12 cellular contexts compared by ENCODE assay signal in genomic region chr4:17173300-17173699, GRCh38.
DNase-seq lines count a peak whose midpoint lies in the region; ATAC-seq and TF ChIP-seq lines count a peak whose summit lies in the region.
"Had no signal": no experiment of that assay in that cellular context is flagged by ENCODE, and none has a peak within 500 bp of the region (broad histone marks: within the 10 kb centered on the region; RNA-seq: fewer than 3 reads in every experiment).

No MANE protein-coding gene starts in this region.

- H3K36me3 Mint-ChIP-seq in activated CD8-positive, alpha-beta memory T cell treated with anti-CD3 and anti-CD28 coated beads, Interleukin-2, amount 10 ng/mL, durations not matched to agents 7 days and 5 days, result no peaks in the 10 kb centered on the region

- peak overlapping the region; percentile 10; the same call in 1 of the 2 replicates for H2BK120ac ChIP-seq in IMR-90 (ENCODE audit: low read depth, low read length)

- H3K9ac ChIP-seq in IMR-90 (ENCODE audit: low read depth, low read length), result no peak overlapping the region

- H2AK5ac ChIP-seq in IMR-90 (ENCODE audit: low read depth, low read length), result peak overlapping the region; percentile 27

- CTCF ChIA-PET in IMR-90 (lab: Yijun Ruan, JAX), result interaction anchor here (0.6 to 1.0 kb wide), 2 partner anchors 12 to 14 kb away, joined by 3 read pairs; no protein-coding TSS in a partner anchor
- CTCF ChIA-PET in activated CD8-positive, alpha-beta memory T cell treated with anti-CD3 and anti-CD28 coated beads, Interleukin-2, amount 10 ng/mL, durations not matched to agents 7 days and 5 days (lab: Charles Lee), result interaction anchor here (0.8 kb wide), 1 partner anchor 9 kb away, joined by 3 read pairs; no protein-coding TSS in a partner anchor

- H2BK5ac ChIP-seq in IMR-90 (ENCODE audit: low read depth, low read length, poor library complexity, severe bottlenecking), result no peak overlapping the region

- H3K36me3 ChIP-seq in IMR-90 (ENCODE audit: control insufficient read depth, insufficient read depth, low read length), result no peaks in the 10 kb centered on the region

- H4K91ac ChIP-seq in IMR-90 (ENCODE audit: insufficient read depth, low read depth, low read length), result no peak overlapping the region

- peak overlapping the region in 1 of 2 experiments; percentile 9; a peak in 1 of 4 replicates for H4K8ac ChIP-seq in IMR-90 (ENCODE audit: low read depth in 2 of 2, low read length in 2 of 2)

- no peak overlapping the region for H3K23ac ChIP-seq in IMR-90 (ENCODE audit: low read depth, low read length)

- H3K27ac ChIP-seq in C4-2B, result no peak overlapping the region
- no peak overlapping the region for H3K27ac ChIP-seq in IMR-90 (ENCODE audit: insufficient read depth, low read length)

- H3K4me3 Mint-ChIP-seq in activated CD8-positive, alpha-beta memory T cell treated with anti-CD3 and anti-CD28 coated beads, Interleukin-2, amount 10 ng/mL, durations not matched to agents 7 days and 5 days, result no peak overlapping the region
- H3K4me3 Mint-ChIP-seq: nephron had no signal

- peak overlapping the region; percentile 44; the same call in 1 of the 3 replicates for H2BK15ac ChIP-seq in IMR-90 (ENCODE audit: low read depth, low read length)

- TF ChIP-seq CTCF in C4-2B (conservative IDR thresholded peaks at IDR 0.05) (peak; percentile 38), IMR-90 (conservative IDR thresholded peaks at IDR 0.05; ENCODE audit: low read depth, low read length) (no peak), cardiac fibroblast (IDR thresholded peaks at IDR 0.05; ENCODE audit: low read depth, low read length) (peak; percentile 41)

- no peaks in the 10 kb centered on the region for H3K27me3 ChIP-seq in IMR-90 (ENCODE audit: control insufficient read depth, insufficient read depth, low read length)

- no peaks in the 10 kb centered on the region for H4K20me1 ChIP-seq in IMR-90 (ENCODE audit: insufficient read depth, low read length)

- H3K4ac ChIP-seq in IMR-90 (ENCODE audit: low read depth, low read length), result peak overlapping the region; percentile 32

- no peak for TF ChIP-seq POLR2A in IMR-90 (IDR thresholded peaks at IDR 0.05; ENCODE audit: low read depth, low read length)

- no peak overlapping the region for H3K27ac Mint-ChIP-seq in activated CD8-positive, alpha-beta memory T cell treated with anti-CD3 and anti-CD28 coated beads, Interleukin-2, amount 10 ng/mL, durations not matched to agents 7 days and 5 days
- H3K27ac Mint-ChIP-seq: nephron had no signal

- peak overlapping the region; percentile 68 for H2AFZ ChIP-seq in IMR-90 (replicated peaks; ENCODE audit: low read length, poor library complexity)

- no peak overlapping the region for H4K5ac ChIP-seq in IMR-90 (ENCODE audit: low read depth, low read length)

- intact Hi-C loops in IMR-90 (cut with micrococcal nuclease), result no loop called here

- POLR2A ChIA-PET in IMR-90 (lab: Charles Lee; ENCODE audit: unreplicated experiment), result no interaction called here

- no peak overlapping the region for H3K4me2 ChIP-seq in IMR-90 (ENCODE audit: low read depth, low read length)

- dilution Hi-C loops in IMR-90 (cut with HindIII; ENCODE audit: low sequenced_read_pairs, unreplicated experiment), result no loop called here

- ATAC-seq in IMR-90 (ENCODE audit: low read depth) (no peak), left lobe of liver (peak; percentile 50), HG02798 (IDR thresholded peaks at IDR 0.05; ENCODE audit: poor library complexity, unreplicated experiment) (no peak), GM21360 (IDR thresholded peaks at IDR 0.05; ENCODE audit: unreplicated experiment) (no peak)
- ATAC-seq in activated CD8-positive, alpha-beta memory T cell treated with anti-CD3 and anti-CD28 coated beads, Interleukin-2, amount 10 ng/mL, durations not matched to agents 7 days and 5 days, result no peak

- no peaks in the 10 kb centered on the region for H3K4me1 Mint-ChIP-seq in activated CD8-positive, alpha-beta memory T cell treated with anti-CD3 and anti-CD28 coated beads, Interleukin-2, amount 10 ng/mL, durations not matched to agents 7 days and 5 days

- no peaks in the 10 kb centered on the region for H3K79me1 ChIP-seq in IMR-90 (ENCODE audit: low read depth in 1 of 2, low read length in 2 of 2)

- H3K4me3 ChIP-seq in IMR-90 (ENCODE audit: insufficient read depth, low read depth, low read length), result no peak overlapping the region
- no peak overlapping the region for H3K4me3 ChIP-seq in cardiac fibroblast (replicated peaks in 1 of 2; ENCODE audit: low read depth in 2 of 2, low read length in 2 of 2)

- no CpG with 5 or more reads among the region's 5 CpGs for WGBS in IMR-90 (ENCODE audit: extremely low coverage in 2 of 2, insufficient read length in 1 of 2), 2 experiments

- H3K9me3 ChIP-seq in IMR-90 (ENCODE audit: control insufficient read depth, insufficient read depth, low read length), result no peaks in the 10 kb centered on the region
- H3K9me3 ChIP-seq: Caco-2 had no signal

- H3K18ac ChIP-seq in IMR-90 (ENCODE audit: low read depth, low read length), result no peak overlapping the region

- peaks cover 9% of the 10 kb centered on the region for H3K27me3 Mint-ChIP-seq in activated CD8-positive, alpha-beta memory T cell treated with anti-CD3 and anti-CD28 coated beads, Interleukin-2, amount 10 ng/mL, durations not matched to agents 7 days and 5 days

- BruUV-seq in IMR-90 (replicated peaks; lab: Mats Ljungman, UMichigan), result no TSS peak

- no peaks in the 10 kb centered on the region for H3K9me1 ChIP-seq in IMR-90 (ENCODE audit: insufficient read depth, low read length)

- no peaks in the 10 kb centered on the region for H3K9me3 Mint-ChIP-seq in activated CD8-positive, alpha-beta memory T cell treated with anti-CD3 and anti-CD28 coated beads, Interleukin-2, amount 10 ng/mL, durations not matched to agents 7 days and 5 days (ENCODE audit: low read depth)
- H3K9me3 Mint-ChIP-seq: nephron had no signal

- H3K4me1 ChIP-seq in IMR-90 (ENCODE audit: control insufficient read depth, insufficient read depth, low read length), result peaks cover 5% of the 10 kb centered on the region; the same call in 1 of the 2 replicates
- H3K4me1 ChIP-seq: Caco-2 had no signal

- H3K56ac ChIP-seq in IMR-90 (ENCODE audit: extremely low read depth, insufficient read depth, low read length), result no peak overlapping the region

- no peak for TF ChIP-seq RAD21 in IMR-90 (IDR thresholded peaks at IDR 0.05; ENCODE audit: low read length)

- no peak for DNase-seq in IMR-90
- DNase-seq in cardiac fibroblast (ENCODE audit: low read depth in 2 of 2), result no peak
- no peak for DNase-seq in left lobe of liver (ENCODE audit: low spot score)
- no peak for DNase-seq in dedifferentiated amniotic fluid mesenchymal stem cell (ENCODE audit: extremely low spot score)
- no peak for DNase-seq in activated CD8-positive, alpha-beta memory T cell treated with anti-CD3 and anti-CD28 coated beads, Interleukin-2, amount 10 ng/mL, durations not matched to agents 7 days and 5 days
- DNase-seq: activated T-cell treated with anti-CD3 and anti-CD28 coated beads for 4 hours, NCI-H2029 treated with DMSO at 0.1 percent for 48 hours had no signal

- H2AK9ac ChIP-seq in IMR-90 (replicated peaks; ENCODE audit: low read depth, low read length, poor library complexity), result no peak overlapping the region

- in situ Hi-C loops in IMR-90 (cut with MboI; ENCODE audit: low sequenced_read_pairs), result no loop called here

- H3K14ac ChIP-seq in IMR-90 (replicated peaks; ENCODE audit: low read depth, low read length), result no peak overlapping the region

- 0 out of 2 replicates have a peak overlapping the region, but pooled peaks have one; percentile 30 for H2BK20ac ChIP-seq in IMR-90 (ENCODE audit: low read depth, low read length)

TF ChIP-seq in IMR-90, 13 proteins besides CTCF, POLR2A, EP300 and RAD21:
- TF ChIP-seq ELK1 (IDR thresholded peaks at IDR 0.05; ENCODE audit: borderline replicate concordance, low read depth, low read length), result no peak
- TF ChIP-seq MAZ (IDR thresholded peaks at IDR 0.05; ENCODE audit: borderline replicate concordance, low read depth, low read length), result no peak
- TF ChIP-seq MAFK (IDR thresholded peaks at IDR 0.05; ENCODE audit: low read depth, low read length), result no peak
- TF ChIP-seq CHD1 (IDR thresholded peaks at IDR 0.05; ENCODE audit: low read depth, low read length), result no peak
- TF ChIP-seq, protein P1, sequence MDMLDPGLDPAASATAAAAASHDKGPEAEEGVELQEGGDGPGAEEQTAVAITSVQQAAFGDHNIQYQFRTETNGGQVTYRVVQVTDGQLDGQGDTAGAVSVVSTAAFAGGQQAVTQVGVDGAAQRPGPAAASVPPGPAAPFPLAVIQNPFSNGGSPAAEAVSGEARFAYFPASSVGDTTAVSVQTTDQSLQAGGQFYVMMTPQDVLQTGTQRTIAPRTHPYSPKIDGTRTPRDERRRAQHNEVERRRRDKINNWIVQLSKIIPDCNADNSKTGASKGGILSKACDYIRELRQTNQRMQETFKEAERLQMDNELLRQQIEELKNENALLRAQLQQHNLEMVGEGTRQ (IDR thresholded peaks at IDR 0.05; ENCODE audit: low read depth, low read length), result no peak
- TF ChIP-seq CEBPB (IDR thresholded peaks at IDR 0.05; ENCODE audit: low read depth, low read length), result no peak
- TF ChIP-seq NFE2L2 (IDR thresholded peaks at IDR 0.05; ENCODE audit: low read depth, low read length), result no peak
- TF ChIP-seq BHLHE40 (IDR thresholded peaks at IDR 0.05; ENCODE audit: low read depth, low read length), result no peak
- TF ChIP-seq MXI1 (IDR thresholded peaks at IDR 0.05; ENCODE audit: borderline replicate concordance, low read depth, low read length), result no peak
- no peak for TF ChIP-seq FOS (IDR thresholded peaks at IDR 0.05; ENCODE audit: low read depth, low read length)
- TF ChIP-seq SMC3 (IDR thresholded peaks at IDR 0.05; ENCODE audit: low read depth, low read length), result no peak
- TF ChIP-seq RFX5 (IDR thresholded peaks at IDR 0.05; ENCODE audit: low read depth, low read length), result no peak
- no peak for TF ChIP-seq RCOR1 (IDR thresholded peaks at IDR 0.05; ENCODE audit: insufficient replicate concordance, low read length)
TF ChIP-seq in IMR-90: peak in this region for 0.
